Comparison of ENCODE assay signal across 21 cellular contexts in the genomic region with DNA sequence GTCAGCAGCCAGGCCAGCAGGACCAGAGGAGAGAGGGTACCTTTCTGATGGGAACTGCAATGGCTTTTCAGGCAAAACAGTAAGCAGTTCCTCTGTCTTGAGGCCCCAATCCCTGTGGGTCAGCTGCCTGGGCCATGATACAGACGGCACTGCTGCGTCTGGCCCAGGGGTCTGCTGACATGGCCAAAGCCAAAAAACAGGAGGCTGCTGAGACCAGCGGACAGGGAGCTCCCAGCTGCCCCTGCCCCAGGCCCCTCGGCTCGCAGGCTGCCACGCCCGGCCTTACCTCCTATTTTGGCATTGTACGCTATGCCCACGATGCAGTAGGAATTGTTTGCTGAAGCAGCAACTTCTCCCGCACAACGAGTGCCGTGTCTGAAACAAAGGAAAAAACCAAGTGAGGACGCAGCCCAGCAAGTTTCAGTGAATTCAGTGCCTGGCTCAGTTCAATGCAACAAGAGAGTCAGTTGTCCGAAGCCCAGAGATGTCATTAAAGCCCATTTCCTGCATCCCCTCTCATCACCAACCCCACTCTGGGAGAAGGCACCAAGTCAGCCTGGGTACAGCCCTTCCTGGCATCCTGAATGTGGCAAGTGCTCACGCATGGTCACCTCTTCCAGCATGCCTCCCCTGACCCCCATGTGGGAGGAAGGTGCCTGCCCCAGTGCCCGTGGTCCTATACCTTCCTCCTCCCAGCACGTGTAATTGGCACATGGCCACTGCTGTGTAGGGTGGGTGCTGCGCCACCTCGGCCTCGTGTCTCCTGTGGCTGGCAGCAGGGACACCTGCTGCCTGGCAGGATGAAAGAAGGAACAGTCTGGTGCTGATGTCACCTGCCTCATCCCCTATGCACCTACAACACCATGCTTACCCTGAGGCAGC.
"Had no signal": no experiment of that assay in that cellular context is flagged by ENCODE, and none has a peak within 500 bp of the region (broad histone marks: within the 10 kb centered on the region; RNA-seq: fewer than 3 reads in every experiment).

No MANE protein-coding gene starts in this region.

- H3K9me3 ChIP-seq: heart right ventricle, pancreas, transverse colon, vagina had no signal

- H3K4me3 ChIP-seq: cardiac muscle cell, esophagus muscularis mucosa, gastroesophageal sphincter, heart right ventricle, pancreas, transverse colon, vagina had no signal

- H3K9me3 Mint-ChIP-seq: activated naive CD8-positive, alpha-beta T cell treated with anti-CD3 and anti-CD28 coated beads, Interleukin-2, amount 10 ng/mL, durations not matched to agents 7 days and 5 days; dendritic cell treated with granulocyte-macrophage colony-stimulating factor and Interleukin-4, amounts not matched to agents 40 ng/mL and 50 ng/mL, for 4 days had no signal

- DNase-seq: activated CD4-positive, alpha-beta T cell treated with anti-CD3 and anti-CD28 coated beads, Interleukin-2, amount 50 U/mL, for 1 hour; activated naive CD8-positive, alpha-beta T cell treated with anti-CD3 and anti-CD28 coated beads, Interleukin-2, amount 10 ng/mL, durations not matched to agents 7 days and 5 days; amygdala; effector memory CD4-positive, alpha-beta T cell; heart right ventricle; immature natural killer cell; kidney glomerular epithelial cell; naive thymus-derived CD8-positive, alpha-beta T cell; stimulated activated CD4-positive, alpha-beta T cell treated with anti-CD3 and anti-CD28 coated beads, Interleukin-12 subunit alpha, Interleukin-12 subunit beta, amount 100 ng/mL, for 4 hours; stimulated activated CD4-positive, alpha-beta T cell treated with anti-CD3 and anti-CD28 coated beads, Interleukin-1b, Interleukin-23, amount 100 ng/mL, for 48 hours; stimulated activated CD8-positive, alpha-beta memory T cell treated with anti-CD3 and anti-CD28 coated beads, Interleukin-4, amount 100 ng/mL, for 48 hours; stimulated activated naive CD4-positive, alpha-beta T cell treated with Interleukin-2 at 50 U/mL for 16 hours; transverse colon had no signal

- H3K27me3 ChIP-seq: cardiac muscle cell, heart right ventricle, pancreas, transverse colon, vagina had no signal

- FAIRE-seq: endothelial cell of umbilical vein, pancreas had no signal

- ATAC-seq: activated CD4-positive, CD25-positive, alpha-beta regulatory T cell treated with anti-CD3 and anti-CD28 coated beads, Interleukin-2, amount 50 U/mL, for 24 hours; gastroesophageal sphincter; naive thymus-derived CD8-positive, alpha-beta T cell; pancreas had no signal

- H3K36me3 Mint-ChIP-seq: activated naive CD8-positive, alpha-beta T cell treated with anti-CD3 and anti-CD28 coated beads, Interleukin-2, amount 10 ng/mL, durations not matched to agents 7 days and 5 days had no signal

- H3K27ac Mint-ChIP-seq: activated naive CD8-positive, alpha-beta T cell treated with anti-CD3 and anti-CD28 coated beads, Interleukin-2, amount 10 ng/mL, durations not matched to agents 7 days and 5 days; dendritic cell treated with granulocyte-macrophage colony-stimulating factor and Interleukin-4, amounts not matched to agents 40 ng/mL and 50 ng/mL, for 4 days had no signal

- H3K4me3 Mint-ChIP-seq: activated naive CD8-positive, alpha-beta T cell treated with anti-CD3 and anti-CD28 coated beads, Interleukin-2, amount 10 ng/mL, durations not matched to agents 7 days and 5 days; dendritic cell treated with granulocyte-macrophage colony-stimulating factor and Interleukin-4, amounts not matched to agents 40 ng/mL and 50 ng/mL, for 4 days; immature natural killer cell; naive thymus-derived CD8-positive, alpha-beta T cell had no signal

- H3K4me1 Mint-ChIP-seq: activated naive CD8-positive, alpha-beta T cell treated with anti-CD3 and anti-CD28 coated beads, Interleukin-2, amount 10 ng/mL, durations not matched to agents 7 days and 5 days; immature natural killer cell had no signal

- H3K36me3 ChIP-seq: cardiac muscle cell, gastroesophageal sphincter, pancreas, transverse colon, vagina had no signal

- H3K27ac ChIP-seq: cardiac muscle cell, esophagus muscularis mucosa, gastroesophageal sphincter, heart right ventricle, pancreas, transverse colon, vagina had no signal

- H3K4me1 ChIP-seq: esophagus muscularis mucosa, gastroesophageal sphincter, heart right ventricle, pancreas, transverse colon, vagina had no signal
